1 cellular context compared by ENCODE assay signal in genomic region chr3:166453472-166453871, GRCh38.
TF ChIP-seq lines count a peak whose summit lies in the region.

No MANE protein-coding gene starts in this region.

TF ChIP-seq in HepG2, 621 proteins besides CTCF, POLR2A, EP300 and RAD21 (continued from another document):
- TF ChIP-seq, protein P1, sequence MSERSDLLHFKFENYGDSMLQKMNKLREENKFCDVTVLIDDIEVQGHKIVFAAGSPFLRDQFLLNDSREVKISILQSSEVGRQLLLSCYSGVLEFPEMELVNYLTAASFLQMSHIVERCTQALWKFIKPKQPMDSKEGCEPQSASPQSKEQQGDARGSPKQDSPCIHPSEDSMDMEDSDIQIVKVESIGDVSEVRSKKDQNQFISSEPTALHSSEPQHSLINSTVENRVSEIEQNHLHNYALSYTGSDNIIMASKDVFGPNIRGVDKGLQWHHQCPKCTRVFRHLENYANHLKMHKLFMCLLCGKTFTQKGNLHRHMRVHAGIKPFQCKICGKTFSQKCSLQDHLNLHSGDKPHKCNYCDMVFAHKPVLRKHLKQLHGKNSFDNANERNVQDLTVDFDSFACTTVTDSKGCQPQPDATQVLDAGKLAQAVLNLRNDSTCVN (CRISPR knock-in tag; IDR thresholded peaks at IDR 0.05; ENCODE audit: borderline replicate concordance) = no peak
- TF ChIP-seq RFXAP (CRISPR knock-in tag; IDR thresholded peaks at IDR 0.05; ENCODE audit: borderline replicate concordance) (no peak), ISL2 (CRISPR knock-in tag; IDR thresholded peaks at IDR 0.05) (peak; percentile 19; the same call in 1 of the 2 replicates), NR2F6 (IDR thresholded peaks at IDR 0.05) (peak; percentile 32; the same call in 1 of the 2 replicates), NR2F6 (CRISPR knock-in tag; IDR thresholded peaks at IDR 0.05) (no peak), UBTF (CRISPR knock-in tag; IDR thresholded peaks at IDR 0.05) (no peak), BCL6 (CRISPR knock-in tag; IDR thresholded peaks at IDR 0.05) (peak; percentile 73), AHDC1 (CRISPR knock-in tag; IDR thresholded peaks at IDR 0.05; ENCODE audit: borderline replicate concordance) (peak; percentile 77; the same call in 1 of the 2 replicates), SOX13 (IDR thresholded peaks at IDR 0.05) (peak; percentile 24; the same call in 1 of the 2 replicates), SOX13 (CRISPR knock-in tag; conservative IDR thresholded peaks at IDR 0.05 in 1 of 2, IDR thresholded peaks at IDR 0.05 in 1 of 2) (peak in 1 of 2 experiments; percentile 87; a peak in 2 of 4 replicates), SOX6 (IDR thresholded peaks at IDR 0.05) (no peak), SOX6 (CRISPR knock-in tag; IDR thresholded peaks at IDR 0.05) (peak; percentile 63; the same call in 1 of the 2 replicates), ZNF709 (CRISPR knock-in tag; IDR thresholded peaks at IDR 0.05) (no peak), ZNF674 (CRISPR knock-in tag; IDR thresholded peaks at IDR 0.05; ENCODE audit: low read depth) (no peak), ETV6 (CRISPR knock-in tag; conservative IDR thresholded peaks at IDR 0.05) (no peak), NR2F2 (IDR thresholded peaks at IDR 0.05; ENCODE audit: borderline replicate concordance, low read depth) (0 out of 2 replicates have a peak, but pooled peaks have one; percentile 29), HNF1A (IDR thresholded peaks at IDR 0.05; ENCODE audit: low read depth) (peak; percentile 89), HNF1A (CRISPR knock-in tag; IDR thresholded peaks at IDR 0.05; ENCODE audit: borderline replicate concordance) (peak; percentile 82; the same call in 1 of the 2 replicates), CHCHD3 (CRISPR knock-in tag; IDR thresholded peaks at IDR 0.05) (no peak), ARID3A (IDR thresholded peaks at IDR 0.05; ENCODE audit: low read depth, low read length) (peak; percentile 74), ZNF644 (CRISPR knock-in tag; IDR thresholded peaks at IDR 0.05; ENCODE audit: low read depth) (no peak), FOXA3 (CRISPR knock-in tag; IDR thresholded peaks at IDR 0.05) (peak; percentile 96), RFX3 (CRISPR knock-in tag; IDR thresholded peaks at IDR 0.05) (0 out of 2 replicates have a peak, but pooled peaks have one; percentile 39), ZKSCAN8 (CRISPR knock-in tag; IDR thresholded peaks at IDR 0.05; ENCODE audit: borderline replicate concordance) (no peak), ZNF33A (CRISPR knock-in tag; IDR thresholded peaks at IDR 0.05; ENCODE audit: borderline replicate concordance) (no peak), HOMEZ (CRISPR knock-in tag; IDR thresholded peaks at IDR 0.05; ENCODE audit: low read depth) (peak; percentile 20; the same call in 1 of the 2 replicates)
- TF ChIP-seq, protein P2, sequence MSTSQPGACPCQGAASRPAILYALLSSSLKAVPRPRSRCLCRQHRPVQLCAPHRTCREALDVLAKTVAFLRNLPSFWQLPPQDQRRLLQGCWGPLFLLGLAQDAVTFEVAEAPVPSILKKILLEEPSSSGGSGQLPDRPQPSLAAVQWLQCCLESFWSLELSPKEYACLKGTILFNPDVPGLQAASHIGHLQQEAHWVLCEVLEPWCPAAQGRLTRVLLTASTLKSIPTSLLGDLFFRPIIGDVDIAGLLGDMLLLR (CRISPR knock-in tag; IDR thresholded peaks at IDR 0.05) = no peak
- TF ChIP-seq, protein P3, sequence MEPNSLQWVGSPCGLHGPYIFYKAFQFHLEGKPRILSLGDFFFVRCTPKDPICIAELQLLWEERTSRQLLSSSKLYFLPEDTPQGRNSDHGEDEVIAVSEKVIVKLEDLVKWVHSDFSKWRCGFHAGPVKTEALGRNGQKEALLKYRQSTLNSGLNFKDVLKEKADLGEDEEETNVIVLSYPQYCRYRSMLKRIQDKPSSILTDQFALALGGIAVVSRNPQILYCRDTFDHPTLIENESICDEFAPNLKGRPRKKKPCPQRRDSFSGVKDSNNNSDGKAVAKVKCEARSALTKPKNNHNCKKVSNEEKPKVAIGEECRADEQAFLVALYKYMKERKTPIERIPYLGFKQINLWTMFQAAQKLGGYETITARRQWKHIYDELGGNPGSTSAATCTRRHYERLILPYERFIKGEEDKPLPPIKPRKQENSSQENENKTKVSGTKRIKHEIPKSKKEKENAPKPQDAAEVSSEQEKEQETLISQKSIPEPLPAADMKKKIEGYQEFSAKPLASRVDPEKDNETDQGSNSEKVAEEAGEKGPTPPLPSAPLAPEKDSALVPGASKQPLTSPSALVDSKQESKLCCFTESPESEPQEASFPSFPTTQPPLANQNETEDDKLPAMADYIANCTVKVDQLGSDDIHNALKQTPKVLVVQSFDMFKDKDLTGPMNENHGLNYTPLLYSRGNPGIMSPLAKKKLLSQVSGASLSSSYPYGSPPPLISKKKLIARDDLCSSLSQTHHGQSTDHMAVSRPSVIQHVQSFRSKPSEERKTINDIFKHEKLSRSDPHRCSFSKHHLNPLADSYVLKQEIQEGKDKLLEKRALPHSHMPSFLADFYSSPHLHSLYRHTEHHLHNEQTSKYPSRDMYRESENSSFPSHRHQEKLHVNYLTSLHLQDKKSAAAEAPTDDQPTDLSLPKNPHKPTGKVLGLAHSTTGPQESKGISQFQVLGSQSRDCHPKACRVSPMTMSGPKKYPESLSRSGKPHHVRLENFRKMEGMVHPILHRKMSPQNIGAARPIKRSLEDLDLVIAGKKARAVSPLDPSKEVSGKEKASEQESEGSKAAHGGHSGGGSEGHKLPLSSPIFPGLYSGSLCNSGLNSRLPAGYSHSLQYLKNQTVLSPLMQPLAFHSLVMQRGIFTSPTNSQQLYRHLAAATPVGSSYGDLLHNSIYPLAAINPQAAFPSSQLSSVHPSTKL (CRISPR knock-in tag; IDR thresholded peaks at IDR 0.05) = peak; percentile 65
- TF ChIP-seq, protein P4, sequence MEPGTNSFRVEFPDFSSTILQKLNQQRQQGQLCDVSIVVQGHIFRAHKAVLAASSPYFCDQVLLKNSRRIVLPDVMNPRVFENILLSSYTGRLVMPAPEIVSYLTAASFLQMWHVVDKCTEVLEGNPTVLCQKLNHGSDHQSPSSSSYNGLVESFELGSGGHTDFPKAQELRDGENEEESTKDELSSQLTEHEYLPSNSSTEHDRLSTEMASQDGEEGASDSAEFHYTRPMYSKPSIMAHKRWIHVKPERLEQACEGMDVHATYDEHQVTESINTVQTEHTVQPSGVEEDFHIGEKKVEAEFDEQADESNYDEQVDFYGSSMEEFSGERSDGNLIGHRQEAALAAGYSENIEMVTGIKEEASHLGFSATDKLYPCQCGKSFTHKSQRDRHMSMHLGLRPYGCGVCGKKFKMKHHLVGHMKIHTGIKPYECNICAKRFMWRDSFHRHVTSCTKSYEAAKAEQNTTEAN (CRISPR knock-in tag; conservative IDR thresholded peaks at IDR 0.05) = no peak
